Comparison of ENCODE assay signal across 17 cellular contexts in genomic region chr4:76354517-76355473, GRCh38. TPM values are rescaled to one million over a fixed set of nuclear protein-coding genes. Genes with fewer than 3 reads are reported as not detected.
A peak's percentile ranks its signal among the peaks of the same experiment; 100 is the strongest.
DNase-seq lines count a peak whose midpoint lies in the region; ATAC-seq and TF ChIP-seq lines count a peak whose summit lies in the region.
"Had no signal": no experiment of that assay in that cellular context is flagged by ENCODE, and none has a peak within 500 bp of the region (broad histone marks: within the 10 kb centered on the region; RNA-seq: fewer than 3 reads in every experiment).

No MANE protein-coding gene starts in this region.

- H3K27me3 Mint-ChIP-seq in activated T-cell treated with anti-CD3 and anti-CD28 coated beads, Interleukin-2, amount 50 U/mL, for 24 hours = peaks cover 3% of the 10 kb centered on the region
- no peaks in the 10 kb centered on the region for H3K27me3 Mint-ChIP-seq in activated naive CD8-positive, alpha-beta T cell treated with anti-CD3 and anti-CD28 coated beads, Interleukin-2, amount 50 U/mL, for 24 hours

- no peak overlapping the region for H3K4me3 Mint-ChIP-seq in activated T-cell treated with anti-CD3 and anti-CD28 coated beads, Interleukin-2, amount 50 U/mL, for 24 hours
- H3K4me3 Mint-ChIP-seq in activated naive CD8-positive, alpha-beta T cell treated with anti-CD3 and anti-CD28 coated beads, Interleukin-2, amount 50 U/mL, for 24 hours = no peak overlapping the region

- H3K4me1 ChIP-seq in left ventricle myocardium inferior = no peaks in the 10 kb centered on the region
- H3K4me1 ChIP-seq: left lung, sigmoid colon had no signal

- H3K9me3 Mint-ChIP-seq in activated T-cell treated with anti-CD3 and anti-CD28 coated beads, Interleukin-2, amount 50 U/mL, for 24 hours = peaks cover 23% of the 10 kb centered on the region
- H3K9me3 Mint-ChIP-seq in activated naive CD8-positive, alpha-beta T cell treated with anti-CD3 and anti-CD28 coated beads, Interleukin-2, amount 50 U/mL, for 24 hours = peaks cover 28% of the 10 kb centered on the region

- peaks cover 3% of the 10 kb centered on the region for H3K36me3 Mint-ChIP-seq in activated T-cell treated with anti-CD3 and anti-CD28 coated beads, Interleukin-2, amount 50 U/mL, for 24 hours (ENCODE audit: low read depth)
- peaks cover 2% of the 10 kb centered on the region for H3K36me3 Mint-ChIP-seq in activated naive CD8-positive, alpha-beta T cell treated with anti-CD3 and anti-CD28 coated beads, Interleukin-2, amount 50 U/mL, for 24 hours (ENCODE audit: low read depth)

- peaks cover 15% of the 10 kb centered on the region for H3K4me1 Mint-ChIP-seq in activated T-cell treated with anti-CD3 and anti-CD28 coated beads, Interleukin-2, amount 50 U/mL, for 24 hours (ENCODE audit: low read depth)
- H3K4me1 Mint-ChIP-seq in activated naive CD8-positive, alpha-beta T cell treated with anti-CD3 and anti-CD28 coated beads, Interleukin-2, amount 50 U/mL, for 24 hours = peaks cover 11% of the 10 kb centered on the region

- no peaks in the 10 kb centered on the region for H3K27me3 ChIP-seq in left ventricle myocardium inferior (ENCODE audit: low read depth)
- H3K27me3 ChIP-seq: left lung, sigmoid colon, tibial artery had no signal

- H3K27ac ChIP-seq in SK-N-MC (no peak overlapping the region), left ventricle myocardium inferior (replicated peaks) (no peak overlapping the region)
- H3K27ac ChIP-seq: left lung, sigmoid colon, tibial artery, VCaP had no signal

- no peak for TF ChIP-seq POLR2A in erythroblast (IDR thresholded peaks at IDR 0.05; ENCODE audit: low read length)

- H3K4me3 ChIP-seq in SK-N-MC (no peak overlapping the region), left ventricle myocardium inferior (no peak overlapping the region)
- H3K4me3 ChIP-seq: left lung, sigmoid colon, tibial artery had no signal

- no peak for DNase-seq in activated T-cell treated with anti-CD3 and anti-CD28 coated beads, Interleukin-2, amount 50 U/mL, for 24 hours
- no peak for DNase-seq in activated T-cell treated with anti-CD3 and anti-CD28 coated beads for 4 hours
- DNase-seq in SK-N-MC (ENCODE audit: low read depth, low spot score) = peak; percentile 34
- DNase-seq in activated naive CD8-positive, alpha-beta T cell treated with anti-CD3 and anti-CD28 coated beads, Interleukin-2, amount 50 U/mL, for 24 hours = peak; percentile 9
- peak; percentile 9 for DNase-seq in stimulated activated naive CD4-positive, alpha-beta T cell treated with Interleukin-2 at 50 U/mL for 16 hours (lab: John Stamatoyannopoulos, UW)
- no peak for DNase-seq in left ventricle myocardium inferior
- no peak for DNase-seq in erythroblast (lab: John Stamatoyannopoulos, UW)
- DNase-seq: ACHN, DMS 273 treated with DMSO at 0.1 percent for 48 hours, left lung, NCI-H187, NCI-H82, SHP77 treated with DMSO at 0.1 percent for 48 hours, sigmoid colon, tibial artery had no signal

- H3K36me3 ChIP-seq in SK-N-MC (ENCODE audit: insufficient read depth, low read length) (no peaks in the 10 kb centered on the region), left ventricle myocardium inferior (no peaks in the 10 kb centered on the region)
- H3K36me3 ChIP-seq: left lung, sigmoid colon had no signal

- H3K27ac Mint-ChIP-seq in activated T-cell treated with anti-CD3 and anti-CD28 coated beads, Interleukin-2, amount 50 U/mL, for 24 hours = peak overlapping the region; percentile 26
- H3K27ac Mint-ChIP-seq in activated naive CD8-positive, alpha-beta T cell treated with anti-CD3 and anti-CD28 coated beads, Interleukin-2, amount 50 U/mL, for 24 hours = peak overlapping the region; percentile 17

- no peak overlapping the region for H3K9ac ChIP-seq in SK-N-MC (ENCODE audit: insufficient read length)

- ATAC-seq in activated naive CD8-positive, alpha-beta T cell treated with anti-CD3 and anti-CD28 coated beads, Interleukin-2, amount 50 U/mL, for 24 hours = peak; percentile 57
- ATAC-seq in HG03378 (IDR thresholded peaks at IDR 0.05; ENCODE audit: unreplicated experiment) = no peak
- ATAC-seq: left lung had no signal

- TF ChIP-seq CTCF in left ventricle myocardium inferior (IDR thresholded peaks at IDR 0.05; ENCODE audit: borderline replicate concordance) = no peak

- intact Hi-C loops in left ventricle myocardium inferior (cut with micrococcal nuclease) = no loop called here

- no peaks in the 10 kb centered on the region for H3K9me3 ChIP-seq in SK-N-MC (ENCODE audit: low read depth, low read length)
- peaks cover 34% of the 10 kb centered on the region for H3K9me3 ChIP-seq in left ventricle myocardium inferior (replicated peaks)

RNA-seq across cellular contexts. Expression of gene STBD1, which starts 48.3 kb away (rescaled TPM):
- total RNA-seq in left ventricle myocardium inferior = 24.3 TPM

Comparison
In these comparisons a context has a peak if more than half of its experiments do, and no peak if none do; other contexts are left out.
1. DNase-seq: peak in SK-N-MC (single experiment), activated naive CD8-positive, alpha-beta T cell treated with anti-CD3 and anti-CD28 coated beads, Interleukin-2, amount 50 U/mL, for 24 hours (single experiment) and stimulated activated naive CD4-positive, alpha-beta T cell treated with Interleukin-2 at 50 U/mL for 16 hours (single experiment); none in activated T-cell treated with anti-CD3 and anti-CD28 coated beads, Interleukin-2, amount 50 U/mL, for 24 hours (single experiment), activated T-cell treated with anti-CD3 and anti-CD28 coated beads for 4 hours (single experiment), left ventricle myocardium inferior (single experiment) and erythroblast (0 of 2).